ENCODE assay signal across 11 cellular contexts in the genomic region with DNA sequence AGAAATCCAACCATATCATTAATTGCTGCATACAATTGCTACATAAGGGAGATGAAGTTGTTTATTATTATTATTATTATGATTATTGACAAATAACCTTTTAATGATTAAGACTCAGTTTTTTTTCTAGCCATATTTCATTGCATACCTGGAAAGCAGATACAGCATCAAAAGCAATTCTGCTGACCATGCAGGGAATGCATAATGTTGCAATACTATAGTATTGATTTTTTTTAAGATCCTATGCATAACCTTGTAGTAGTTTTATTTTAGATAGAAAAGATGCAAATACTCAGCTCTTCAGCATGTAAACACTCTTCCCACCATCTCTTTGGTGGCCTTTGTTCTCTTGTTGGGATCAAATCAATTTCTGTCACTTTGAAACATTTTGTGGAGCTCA.
"Had no signal": no experiment of that assay in that cellular context is flagged by ENCODE, and none has a peak within 500 bp of the region (broad histone marks: within the 10 kb centered on the region; RNA-seq: fewer than 3 reads in every experiment).

No MANE protein-coding gene starts in this region.

- H2AFZ ChIP-seq: GM23248, GM23338 had no signal

- H3K9ac ChIP-seq: GM23248 had no signal

- FAIRE-seq: H1, H54 had no signal

- H3K27ac Mint-ChIP-seq: GM23338, H9, HFFc6 had no signal

- DNase-seq: GM23248, GOT3, H7, H9, HCEC 1CT, HFFc6 had no signal

- H3K27ac ChIP-seq: GM23248 had no signal

- ATAC-seq: GM23338, HCT116 had no signal

- H3K9me3 ChIP-seq: HAP-1 had no signal

- H3K36me3 ChIP-seq: HAP-1 had no signal

- H3K4me2 ChIP-seq: GM23338 had no signal

- H3K4me3 ChIP-seq: GM23248, GM23338, HAP-1 had no signal

- H3K4me1 ChIP-seq: HAP-1 had no signal

- H3K4me3 Mint-ChIP-seq: GM23338, H9, HFFc6 had no signal
